8 cellular contexts compared by ENCODE assay signal in genomic region chr9:34651286-34651685, GRCh38. TPM values are rescaled to one million over a fixed set of nuclear protein-coding genes. Genes with fewer than 3 reads are reported as not detected.
DNase-seq lines count a peak whose midpoint lies in the region; ATAC-seq, FAIRE-seq and TF ChIP-seq lines count a peak whose summit lies in the region.

No MANE protein-coding gene starts in this region.

- H3K36me3 ChIP-seq in endodermal cell (ENCODE audit: control insufficient read depth, insufficient read depth, low read length), result peaks cover 28% of the 10 kb centered on the region
- H3K36me3 ChIP-seq in mucosa of rectum (ENCODE audit: control insufficient read depth in 2 of 2, insufficient read depth in 2 of 2, low read length in 2 of 2), result peaks cover 15 to 19% of the 10 kb centered on the region in 2 donors
- peaks cover 18% of the 10 kb centered on the region for H3K36me3 ChIP-seq in upper lobe of right lung

- H3K4me3 ChIP-seq in endodermal cell (ENCODE audit: low read length) (peak overlapping the region; percentile 86), mucosa of rectum (ENCODE audit: low read length in 2 of 2) (peak overlapping the region; percentile 47 to 75), upper lobe of right lung (peak overlapping the region; percentile 47)

- TF ChIP-seq CTCF in endodermal cell (conservative IDR thresholded peaks at IDR 0.05), result no peak
- TF ChIP-seq CTCF in upper lobe of right lung (IDR thresholded peaks at IDR 0.05), result no peak
- TF ChIP-seq CTCF in D721Med (IDR thresholded peaks at IDR 0.05; ENCODE audit: insufficient read depth, missing control alignments), result no peak

- DNase-seq in activated T-cell treated with anti-CD3 and anti-CD28 coated beads, Interleukin-2, amount 50 U/mL, for 24 hours, result no peak
- DNase-seq in activated T-cell treated with anti-CD3 and anti-CD28 coated beads, Interleukin-2, amount 50 U/mL, for 72 hours, result no peak
- no peak for DNase-seq in endodermal cell
- no peak for DNase-seq in upper lobe of right lung
- no peak for DNase-seq in LoVo (ENCODE audit: low spot score)
- DNase-seq in GM19240 (ENCODE audit: insufficient read length, low spot score), result no peak
- DNase-seq in D721Med (ENCODE audit: insufficient read length, low spot score), result no peak

- H3K27ac ChIP-seq in endodermal cell (ENCODE audit: low read depth, low read length), result no peak overlapping the region
- H3K27ac ChIP-seq in mucosa of rectum (ENCODE audit: low read depth in 2 of 2, low read length in 2 of 2), result peak overlapping the region; percentile 86 to 89
- peak overlapping the region; percentile 82 for H3K27ac ChIP-seq in upper lobe of right lung

- H3K36me3 Mint-ChIP-seq in activated T-cell treated with anti-CD3 and anti-CD28 coated beads, Interleukin-2, amount 50 U/mL, for 24 hours (ENCODE audit: low read depth), result peaks cover 54% of the 10 kb centered on the region
- peaks cover 3 to 7% of the 10 kb centered on the region in 2 donors for H3K36me3 Mint-ChIP-seq in activated T-cell treated with anti-CD3 and anti-CD28 coated beads, Interleukin-2, amount 50 U/mL, for 72 hours (ENCODE audit: insufficient read depth in 2 of 2)
- peaks cover 20% of the 10 kb centered on the region for H3K36me3 Mint-ChIP-seq in endodermal cell (ENCODE audit: low read depth)

- no peak overlapping the region for H3K4me3 Mint-ChIP-seq in activated T-cell treated with anti-CD3 and anti-CD28 coated beads, Interleukin-2, amount 50 U/mL, for 24 hours
- no peak overlapping the region for H3K4me3 Mint-ChIP-seq in activated T-cell treated with anti-CD3 and anti-CD28 coated beads, Interleukin-2, amount 50 U/mL, for 72 hours
- peak overlapping the region; percentile 66 for H3K4me3 Mint-ChIP-seq in endodermal cell

- intact Hi-C loops in upper lobe of right lung (cut with DNase I), result no loop called here

- H3K4me1 ChIP-seq in endodermal cell (ENCODE audit: control insufficient read depth, insufficient read depth, low read length), result peaks cover 26% of the 10 kb centered on the region
- H3K4me1 ChIP-seq in mucosa of rectum (ENCODE audit: control insufficient read depth in 2 of 2, insufficient read depth in 2 of 2, low read length in 2 of 2), result peaks cover 36 to 48% of the 10 kb centered on the region in 2 donors
- H3K4me1 ChIP-seq in upper lobe of right lung, result peaks cover 48% of the 10 kb centered on the region

- 60 to 92% methylated on average over 1 to 4 of the region's 4 CpGs for WGBS in endodermal cell (ENCODE audit: insufficient coverage in 1 of 2, insufficient read length in 1 of 2), 2 experiments

- H3K27me3 ChIP-seq in endodermal cell (ENCODE audit: control insufficient read depth, insufficient read depth, low read length, poor library complexity, severe bottlenecking), result no peaks in the 10 kb centered on the region
- no peaks in the 10 kb centered on the region for H3K27me3 ChIP-seq in mucosa of rectum (ENCODE audit: control insufficient read depth in 2 of 2, insufficient read depth in 2 of 2, low read length in 2 of 2)
- H3K27me3 ChIP-seq in upper lobe of right lung, result no peaks in the 10 kb centered on the region

- H3K27me3 Mint-ChIP-seq in activated T-cell treated with anti-CD3 and anti-CD28 coated beads, Interleukin-2, amount 50 U/mL, for 24 hours, result no peaks in the 10 kb centered on the region
- H3K27me3 Mint-ChIP-seq in activated T-cell treated with anti-CD3 and anti-CD28 coated beads, Interleukin-2, amount 50 U/mL, for 72 hours (ENCODE audit: low read depth), result no peaks in the 10 kb centered on the region
- H3K27me3 Mint-ChIP-seq in endodermal cell (ENCODE audit: insufficient read depth), result peaks cover 3% of the 10 kb centered on the region

- H3K9me3 ChIP-seq in endodermal cell (ENCODE audit: control insufficient read depth, low read length) (no peaks in the 10 kb centered on the region), mucosa of rectum (ENCODE audit: control insufficient read depth in 2 of 2, low read length in 2 of 2) (no peaks in the 10 kb centered on the region), upper lobe of right lung (no peaks in the 10 kb centered on the region)

- peak overlapping the region; percentile 15 for H3K27ac Mint-ChIP-seq in activated T-cell treated with anti-CD3 and anti-CD28 coated beads, Interleukin-2, amount 50 U/mL, for 24 hours
- H3K27ac Mint-ChIP-seq in activated T-cell treated with anti-CD3 and anti-CD28 coated beads, Interleukin-2, amount 50 U/mL, for 72 hours, result no peak overlapping the region
- H3K27ac Mint-ChIP-seq in endodermal cell, result peak overlapping the region; percentile 89

- FAIRE-seq in D721Med (lab: Jason Lieb, UNC), result no peak

- H3K9me3 Mint-ChIP-seq in activated T-cell treated with anti-CD3 and anti-CD28 coated beads, Interleukin-2, amount 50 U/mL, for 24 hours, result no peaks in the 10 kb centered on the region
- H3K9me3 Mint-ChIP-seq in activated T-cell treated with anti-CD3 and anti-CD28 coated beads, Interleukin-2, amount 50 U/mL, for 72 hours, result no peaks in the 10 kb centered on the region
- H3K9me3 Mint-ChIP-seq in endodermal cell, result no peaks in the 10 kb centered on the region

- H3K9ac ChIP-seq in endodermal cell (ENCODE audit: extremely low read depth, low read length, poor library complexity, severe bottlenecking), result peak overlapping the region; percentile 60
- H3K9ac ChIP-seq in mucosa of rectum (ENCODE audit: low read depth in 1 of 2, low read length in 2 of 2), result peak overlapping the region; percentile 4 to 10

- peaks cover 39% of the 10 kb centered on the region for H3K4me1 Mint-ChIP-seq in activated T-cell treated with anti-CD3 and anti-CD28 coated beads, Interleukin-2, amount 50 U/mL, for 24 hours (ENCODE audit: low read depth)
- H3K4me1 Mint-ChIP-seq in activated T-cell treated with anti-CD3 and anti-CD28 coated beads, Interleukin-2, amount 50 U/mL, for 72 hours (ENCODE audit: low read depth), result peaks cover 33% of the 10 kb centered on the region
- peaks cover 53% of the 10 kb centered on the region for H3K4me1 Mint-ChIP-seq in endodermal cell

- ATAC-seq in activated T-cell treated with anti-CD3 and anti-CD28 coated beads, Interleukin-2, amount 50 U/mL, for 72 hours (replicated peaks in 1 of 2), result no peak
- no peak for ATAC-seq in upper lobe of right lung

RNA-seq across cellular contexts. Expression of gene IL11RA, which starts 0.7 kb away (rescaled TPM):
- 10 to 100 TPM; 55.2 to 55.8 TPM for total RNA-seq in activated T-cell treated with anti-CD3 and anti-CD28 coated beads, Interleukin-2, amount 50 U/mL, for 72 hours
- total RNA-seq in endodermal cell (10 to 100 TPM in 1 of 2 donors, 1 to 10 TPM in 1; 6.9 to 12.7 TPM), upper lobe of right lung (18.7 TPM)
- 26.2 TPM for polyA plus RNA-seq in endodermal cell (2013, experiment 1 of 2)
- polyA plus RNA-seq in endodermal cell (2013, experiment 2 of 2), result 23.3 TPM

RNA-seq across cellular contexts. Expression of gene GALT, which starts 4.8 kb away (rescaled TPM):
- total RNA-seq in activated T-cell treated with anti-CD3 and anti-CD28 coated beads, Interleukin-2, amount 50 U/mL, for 72 hours, result 10 to 100 TPM; 61.6 to 67.2 TPM
- total RNA-seq in endodermal cell, result 10 to 100 TPM; 44.3 to 49.3 TPM
- 59.2 TPM for polyA plus RNA-seq in endodermal cell (2013, experiment 1 of 2)
- 44.1 TPM for polyA plus RNA-seq in endodermal cell (2013, experiment 2 of 2)
- 47.6 TPM for total RNA-seq in upper lobe of right lung

RNA-seq across cellular contexts. Expression of gene CCL27, which starts 11.2 kb away (rescaled TPM):
- 1 to 10 TPM; 1.4 to 3.7 TPM for total RNA-seq in activated T-cell treated with anti-CD3 and anti-CD28 coated beads, Interleukin-2, amount 50 U/mL, for 72 hours
- not detected for total RNA-seq in endodermal cell
- polyA plus RNA-seq in endodermal cell (2013, experiment 1 of 2), result 0.53 TPM
- not detected for polyA plus RNA-seq in endodermal cell (2013, experiment 2 of 2)
- not detected for total RNA-seq in upper lobe of right lung

RNA-seq across cellular contexts. Expression of gene SIGMAR1, which starts 13.7 kb away (rescaled TPM):
- total RNA-seq in activated T-cell treated with anti-CD3 and anti-CD28 coated beads, Interleukin-2, amount 50 U/mL, for 72 hours, result 10 to 100 TPM; 44.2 to 61.0 TPM
- total RNA-seq in endodermal cell (10 to 100 TPM; 49.1 to 49.4 TPM), upper lobe of right lung (40.5 TPM)
- polyA plus RNA-seq in endodermal cell (2013, experiment 1 of 2), result 84.6 TPM
- 74.7 TPM for polyA plus RNA-seq in endodermal cell (2013, experiment 2 of 2)

RNA-seq across cellular contexts. Expression of gene ARID3C, which starts 22.4 kb away (rescaled TPM):
- total RNA-seq in activated T-cell treated with anti-CD3 and anti-CD28 coated beads, Interleukin-2, amount 50 U/mL, for 72 hours, result under 1 TPM; 0.16 to 0.29 TPM
- total RNA-seq in endodermal cell (under 1 TPM; 0.31 to 0.80 TPM), upper lobe of right lung (not detected)
- 0.14 TPM for polyA plus RNA-seq in endodermal cell (2013, experiment 1 of 2)
- polyA plus RNA-seq in endodermal cell (2013, experiment 2 of 2), result 0.83 TPM
